8 cellular contexts compared by ENCODE assay signal in genomic region chr20:32031007-32031958, GRCh38. TPM values are rescaled to one million over a fixed set of nuclear protein-coding genes. Genes with fewer than 3 reads are reported as not detected.
DNase-seq lines count a peak whose midpoint lies in the region; ATAC-seq, FAIRE-seq and TF ChIP-seq lines count a peak whose summit lies in the region.

No MANE protein-coding gene starts in this region.

- peak overlapping the region; percentile 22 for H3K4me3 ChIP-seq in AG09309 (ENCODE audit: control insufficient read depth, low read depth, low read length)
- H3K4me3 ChIP-seq in keratinocyte (ENCODE audit: control insufficient read depth in 2 of 3, extremely low read depth in 1 of 3, insufficient read depth in 2 of 3, low read depth in 1 of 3, low read length in 3 of 3) = no peak overlapping the region

- H3K23me2 ChIP-seq in H9 (ENCODE audit: insufficient read length, low read depth, low read length, poor library complexity, severe bottlenecking) = peaks cover 3% of the 10 kb centered on the region

- H3K27ac ChIP-seq in H9 (ENCODE audit: insufficient read length, low read depth, low read length) (no peak overlapping the region), keratinocyte (ENCODE audit: control insufficient read depth, insufficient read depth, low read length) (no peak overlapping the region)

- no CpG with 5 or more reads among the region's 59 CpGs for whole genome bisulfite sequencing in H9 (ENCODE audit: extremely low coverage, insufficient read length, low lambda C conversion rate)

- H3K4me3 Mint-ChIP-seq in H9 (peak overlapping the region; percentile 26 to 43; a peak in 3 of 5 replicates), activated B cell treated with CpG ODN at 0.5 μM for 24 hours (peak overlapping the region; percentile 71)
- no peak overlapping the region for H3K4me3 Mint-ChIP-seq in central memory CD8-positive, alpha-beta T cell

- no peak overlapping the region for H3K14ac ChIP-seq in H9 (ENCODE audit: insufficient read depth, low read length)

- no peak overlapping the region for H2AFZ ChIP-seq in H9 (ENCODE audit: low read length)
- H2AFZ ChIP-seq in keratinocyte (ENCODE audit: control insufficient read depth, low read length) = no peak overlapping the region

- no peaks in the 10 kb centered on the region for H3K4me1 ChIP-seq in H9 (ENCODE audit: insufficient read depth, low read length)
- no peaks in the 10 kb centered on the region for H3K4me1 ChIP-seq in keratinocyte (ENCODE audit: control insufficient read depth, extremely low read depth, insufficient read depth, low read length)

- H2BK15ac ChIP-seq in H9 (ENCODE audit: low read depth, low read length) = no peak overlapping the region

- H3K9me1 ChIP-seq in keratinocyte (ENCODE audit: control insufficient read depth, extremely low read depth, insufficient read depth, low read length) = no peaks in the 10 kb centered on the region

- no peak overlapping the region for H2AK5ac ChIP-seq in H9 (ENCODE audit: insufficient read length, low read length)

- no peaks in the 10 kb centered on the region for H3K79me2 ChIP-seq in H9 (ENCODE audit: insufficient read depth, low read length)
- H3K79me2 ChIP-seq in keratinocyte (ENCODE audit: control insufficient read depth, insufficient read depth, low read length) = no peaks in the 10 kb centered on the region

- no peaks in the 10 kb centered on the region for H3K9me3 ChIP-seq in H9 (ENCODE audit: control insufficient read depth, low read depth, low read length)
- H3K9me3 ChIP-seq in keratinocyte (ENCODE audit: control insufficient read depth, low read depth, low read length) = no peaks in the 10 kb centered on the region

- DNase-seq in AG09309 (ENCODE audit: low read depth) (peak; percentile 37), H9 (peak; percentile 97), NCI-H345 treated with DMSO at 0.1 percent for 48 hours (lab: John Stamatoyannopoulos, UW; ENCODE audit: unreplicated experiment) (peak; percentile 69), activated B cell treated with CpG ODN at 0.5 μM for 24 hours (peak; percentile 67), keratinocyte (ENCODE audit: low read depth, low spot score) (no peak)
- DNase-seq in central memory CD8-positive, alpha-beta T cell (ENCODE audit: low spot score in 2 of 2) = peak; percentile 23 to 42
- DNase-seq in stimulated activated CD4-positive, alpha-beta T cell treated with anti-CD3 and anti-CD28 coated beads, Interleukin-15, amount 100 ng/mL, for 24 hours = peak; percentile 68

- H2BK12ac ChIP-seq in H9 (ENCODE audit: insufficient read length, low read depth, low read length) = no peak overlapping the region

- peaks cover 44% of the 10 kb centered on the region for H3K27me3 Mint-ChIP-seq in H9 (ENCODE audit: low read depth)
- H3K27me3 Mint-ChIP-seq in activated B cell treated with CpG ODN at 0.5 μM for 24 hours = peaks cover 3% of the 10 kb centered on the region
- H3K27me3 Mint-ChIP-seq in central memory CD8-positive, alpha-beta T cell = peaks cover 54% of the 10 kb centered on the region

- H4K5ac ChIP-seq in H9 (ENCODE audit: insufficient read length, low read depth, low read length) = no peak overlapping the region

- H3K9ac ChIP-seq in H9 (ENCODE audit: extremely low read depth, insufficient read length, low read length) = no peak overlapping the region
- no peak overlapping the region for H3K9ac ChIP-seq in keratinocyte (ENCODE audit: control insufficient read depth, extremely low read depth, insufficient read depth, low read length)

- H4K20me1 ChIP-seq in H9 (ENCODE audit: control insufficient read depth, insufficient read depth, insufficient read length) (no peaks in the 10 kb centered on the region), keratinocyte (ENCODE audit: control insufficient read depth, extremely low read depth, insufficient read depth, low read length) (no peaks in the 10 kb centered on the region)

- H3K56ac ChIP-seq in H9 (ENCODE audit: insufficient read length, low read depth, low read length) = no peak overlapping the region

- no peak overlapping the region for H2BK120ac ChIP-seq in H9 (ENCODE audit: low read depth, low read length, poor library complexity, severe bottlenecking)

- peak; percentile 56 for ATAC-seq in activated B cell treated with CpG ODN at 0.5 μM for 24 hours (ENCODE audit: low read depth)
- ATAC-seq in central memory CD8-positive, alpha-beta T cell (replicated peaks; ENCODE audit: extremely low read depth, poor library complexity, severe bottlenecking) = peak; percentile 49
- ATAC-seq in HG03280 (IDR thresholded peaks at IDR 0.05; ENCODE audit: unreplicated experiment) = no peak

- H3K4me1 Mint-ChIP-seq in H9 (peaks cover 13 to 18% of the 10 kb centered on the region in 2 experiments), activated B cell treated with CpG ODN at 0.5 μM for 24 hours (peaks cover 33% of the 10 kb centered on the region)
- H3K4me1 Mint-ChIP-seq in central memory CD8-positive, alpha-beta T cell = no peaks in the 10 kb centered on the region

- no peak overlapping the region for H3T11ph ChIP-seq in H9 (ENCODE audit: low read length)

- H3K36me3 Mint-ChIP-seq in H9 (ENCODE audit: insufficient read depth in 1 of 3, low read depth in 3 of 3) (peaks cover 0 to 13% (median 0%) of the 10 kb centered on the region in 3 experiments; a peak in 3 of 7 replicates), activated B cell treated with CpG ODN at 0.5 μM for 24 hours (ENCODE audit: low read depth) (no peaks in the 10 kb centered on the region)
- no peaks in the 10 kb centered on the region for H3K36me3 Mint-ChIP-seq in central memory CD8-positive, alpha-beta T cell (ENCODE audit: insufficient read depth)

- POLR2A ChIA-PET in activated B cell treated with CpG ODN at 0.5 μM for 24 hours (lab: Charles Lee) = interaction anchor here (1.1 to 2.8 kb wide), 5 partner anchors 9 to 79 kb away, joined by 4 to 17 read pairs (median 10); partner anchors contain the start of genes HCK and TM9SF4

- H3K23ac ChIP-seq in H9 (ENCODE audit: insufficient read length, low read depth, low read length) = no peak overlapping the region

- dilution Hi-C loops in keratinocyte (cut with MboI; ENCODE audit: extremely low pct_ligation_motif_present, low sequenced_read_pairs) = no loop called here

- H3K18ac ChIP-seq in H9 (ENCODE audit: insufficient read length, low read depth, low read length) = no peak overlapping the region

- H3K79me1 ChIP-seq in H9 (ENCODE audit: insufficient read depth, low read depth, low read length, poor library complexity, severe bottlenecking) = no peaks in the 10 kb centered on the region

- intact Hi-C loops in activated B cell treated with CpG ODN at 0.5 μM for 24 hours (cut with micrococcal nuclease) = loop anchor here (1.0 to 5.0 kb wide), 8 partner anchors 9 to 621 kb away; partner anchors contain the start of genes PDRG1 and XKR7

- H2BK20ac ChIP-seq in H9 (ENCODE audit: low read depth, low read length, poor library complexity, severe bottlenecking) = no peak overlapping the region

- CTCF ChIA-PET in activated B cell treated with CpG ODN at 0.5 μM for 24 hours (lab: Charles Lee) = interaction anchor here (0.7 to 4.5 kb wide), 25 partner anchors 9 to 284 kb away, joined by 3 to 67 read pairs (median 4); partner anchors contain the start of genes HCK and PDRG1

- no peak overlapping the region for H3K4ac ChIP-seq in H9 (ENCODE audit: low read depth, low read length)

- no peak for FAIRE-seq in keratinocyte (lab: Jason Lieb, UNC)

- H3K27me3 ChIP-seq in H9 (ENCODE audit: insufficient read depth, low read length) = no peaks in the 10 kb centered on the region
- peaks cover 46% of the 10 kb centered on the region for H3K27me3 ChIP-seq in keratinocyte (ENCODE audit: control insufficient read depth, extremely low read depth, insufficient read depth, low read length)

- TF ChIP-seq CTCF in AG09309 (IDR thresholded peaks at IDR 0.05; ENCODE audit: control insufficient read depth, insufficient read depth, low read depth, low read length, missing control alignments) (peak; percentile 82), H9 (conservative IDR thresholded peaks at IDR 0.05) (peak; percentile 100), activated B cell treated with CpG ODN at 0.5 μM for 24 hours (IDR thresholded peaks at IDR 0.05) (peak; percentile 100), keratinocyte (optimal IDR thresholded peaks at IDR 0.05 in 1 of 3, IDR thresholded peaks at IDR 0.05 in 1 of 3, conservative IDR thresholded peaks at IDR 0.05 in 1 of 3; ENCODE audit: extremely low read depth in 1 of 3, insufficient read depth in 2 of 3, low read length in 3 of 3) (peak; percentile 53 to 99 (median 90))

- H3K4me2 ChIP-seq in H9 (ENCODE audit: insufficient read depth, insufficient read length, low read length) (peak overlapping the region; percentile 3), keratinocyte (ENCODE audit: control insufficient read depth, extremely low read depth, insufficient read depth, low read depth, low read length) (peak overlapping the region; percentile 51)

- no peaks in the 10 kb centered on the region for H3K36me3 ChIP-seq in keratinocyte (ENCODE audit: control insufficient read depth in 2 of 2, extremely low read depth in 1 of 2, insufficient read depth in 2 of 2, low read length in 2 of 2)

- H3K27ac Mint-ChIP-seq in H9 (no peak overlapping the region), activated B cell treated with CpG ODN at 0.5 μM for 24 hours (no peak overlapping the region)
- no peak overlapping the region for H3K27ac Mint-ChIP-seq in central memory CD8-positive, alpha-beta T cell (ENCODE audit: low read depth)

- H2BK5ac ChIP-seq in H9 (ENCODE audit: insufficient read length, low read length) = no peak overlapping the region

- H3K9me3 Mint-ChIP-seq in H9 (no peaks in the 10 kb centered on the region), activated B cell treated with CpG ODN at 0.5 μM for 24 hours (no peaks in the 10 kb centered on the region)
- H3K9me3 Mint-ChIP-seq in central memory CD8-positive, alpha-beta T cell = no peaks in the 10 kb centered on the region

- H4K8ac ChIP-seq in H9 (replicated peaks; ENCODE audit: insufficient read length, low read depth, low read length) = no peak overlapping the region

- H4K91ac ChIP-seq in H9 (ENCODE audit: insufficient read length, low read depth, low read length) = no peak overlapping the region

RNA-seq across cellular contexts. Expression of gene HCK, which starts 20.8 kb away (rescaled TPM):
- total RNA-seq in H9 (2021) = 1.7 and 1.8 TPM in 2 replicates
- 183 TPM in 2 replicates for total RNA-seq in activated B cell treated with CpG ODN at 0.5 μM for 24 hours
- polyA plus RNA-seq in keratinocyte = 0.03 TPM in 1 of 3 replicates, not detected in the others
- polyA plus RNA-seq in keratinocyte (2011; ENCODE audit: low read depth) = not detected
- polyA plus RNA-seq in keratinocyte (2011; cell fraction: cytosol; rRNA removed) = not detected in 2 replicates
- 0.15 TPM in 1 of 2 replicates, not detected in the other for polyA plus RNA-seq in keratinocyte (2011; cell fraction: nucleus; rRNA removed)
- polyA plus RNA-seq in keratinocyte (2012; ENCODE audit: low replicate concordance) = not detected in 2 replicates
- 0.73 TPM in 1 of 3 replicates, not detected in the others for polyA minus RNA-seq in keratinocyte
- not detected for polyA minus RNA-seq in keratinocyte (2011; cell fraction: cytosol; rRNA and poly(A)+ RNA removed)
- not detected in 2 replicates for polyA minus RNA-seq in keratinocyte (2011; cell fraction: nucleus; rRNA and poly(A)+ RNA removed)

RNA-seq across cellular contexts. Expression of gene CCM2L, which starts 21.0 kb away (rescaled TPM):
- total RNA-seq in H9 (2021) = 4.6 and 5.2 TPM in 2 replicates
- total RNA-seq in activated B cell treated with CpG ODN at 0.5 μM for 24 hours = 0.11 and 0.20 TPM in 2 replicates
- polyA plus RNA-seq in keratinocyte = not detected in 3 replicates
- not detected for polyA plus RNA-seq in keratinocyte (2011; ENCODE audit: low read depth)
- polyA plus RNA-seq in keratinocyte (2011; cell fraction: cytosol; rRNA removed) = not detected in 2 replicates
- polyA plus RNA-seq in keratinocyte (2011; cell fraction: nucleus; rRNA removed) = not detected in 2 replicates
- polyA plus RNA-seq in keratinocyte (2012; ENCODE audit: low replicate concordance) = not detected in 2 replicates
- polyA minus RNA-seq in keratinocyte = not detected in 3 replicates
- not detected for polyA minus RNA-seq in keratinocyte (2011; cell fraction: cytosol; rRNA and poly(A)+ RNA removed)
- not detected in 2 replicates for polyA minus RNA-seq in keratinocyte (2011; cell fraction: nucleus; rRNA and poly(A)+ RNA removed)

Comparison
In these comparisons a context has a peak if more than half of its experiments do, and no peak if none do; other contexts are left out.
1. RNA of gene HCK, which starts 20.8 kb away (total RNA-seq): 183 TPM in activated B cell treated with CpG ODN at 0.5 μM for 24 hours; 1.7 to 1.8 TPM in H9; every median in the first group is over 10 times any median in the second.
2. Peak in every context shown above with its lines, with median percentiles within 50 percentile points of each other: CTCF ChIP-seq.